Comparison of ENCODE assay signal across 9 cellular contexts in the genomic region with DNA sequence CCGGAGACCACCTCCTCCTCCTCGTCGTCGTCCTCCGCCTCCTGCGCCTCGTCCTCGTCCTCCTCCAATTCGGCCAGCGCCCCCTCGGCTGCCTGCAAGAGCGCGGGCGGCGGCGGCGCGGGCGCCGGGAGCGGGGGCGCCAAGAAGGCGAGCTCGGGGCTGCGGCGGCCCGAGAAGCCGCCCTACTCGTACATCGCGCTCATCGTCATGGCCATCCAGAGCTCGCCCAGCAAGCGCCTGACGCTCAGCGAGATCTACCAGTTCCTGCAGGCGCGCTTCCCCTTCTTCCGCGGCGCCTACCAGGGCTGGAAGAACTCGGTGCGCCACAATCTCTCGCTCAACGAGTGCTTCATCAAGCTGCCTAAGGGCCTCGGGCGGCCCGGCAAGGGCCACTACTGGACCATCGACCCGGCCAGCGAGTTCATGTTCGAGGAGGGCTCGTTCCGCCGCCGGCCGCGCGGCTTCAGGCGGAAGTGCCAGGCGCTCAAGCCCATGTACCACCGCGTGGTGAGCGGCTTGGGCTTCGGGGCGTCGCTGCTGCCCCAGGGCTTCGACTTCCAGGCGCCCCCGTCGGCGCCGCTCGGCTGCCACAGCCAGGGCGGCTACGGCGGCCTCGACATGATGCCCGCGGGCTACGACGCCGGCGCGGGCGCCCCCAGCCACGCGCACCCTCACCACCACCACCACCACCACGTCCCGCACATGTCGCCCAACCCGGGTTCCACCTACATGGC. TPM values are rescaled to one million over a fixed set of nuclear protein-coding genes. Genes with fewer than 3 reads are reported as not detected.
DNase-seq lines count a peak whose midpoint lies in the region; ATAC-seq lines count a peak whose summit lies in the region.
"Had no signal": no experiment of that assay in that cellular context is flagged by ENCODE, and none has a peak within 500 bp of the region (broad histone marks: within the 10 kb centered on the region; RNA-seq: fewer than 3 reads in every experiment).

No MANE protein-coding gene starts in this region.

- peak; percentile 39 to 48 for ATAC-seq in naive thymus-derived CD8-positive, alpha-beta T cell
- no peak for ATAC-seq in GM18907 (IDR thresholded peaks at IDR 0.05; ENCODE audit: unreplicated experiment)
- ATAC-seq in HG03520 (IDR thresholded peaks at IDR 0.05; ENCODE audit: unreplicated experiment), result no peak
- no peak for ATAC-seq in HG03039 (IDR thresholded peaks at IDR 0.05; ENCODE audit: unreplicated experiment)

- H3K27ac ChIP-seq in ectodermal cell (ENCODE audit: insufficient read depth, low read depth, low read length, poor library complexity, severe bottlenecking), result no peak overlapping the region
- H3K27ac ChIP-seq: KMS-11 had no signal

- POLR2A ChIA-PET in naive thymus-derived CD8-positive, alpha-beta T cell (lab: Charles Lee), result no interaction called here

- H3K4me1 ChIP-seq in ectodermal cell (ENCODE audit: control insufficient read depth, insufficient read depth, low read length), result peaks cover 35% of the 10 kb centered on the region

- H3K27ac Mint-ChIP-seq in naive thymus-derived CD8-positive, alpha-beta T cell, result no peak overlapping the region

- peak overlapping the region; percentile 50 to 86 (median 78) for H3K4me3 Mint-ChIP-seq in naive thymus-derived CD8-positive, alpha-beta T cell

- peak overlapping the region; percentile 18 for H3K4me3 ChIP-seq in ectodermal cell (ENCODE audit: insufficient read depth, low read depth, low read length)

- H3K36me3 ChIP-seq in ectodermal cell (ENCODE audit: control insufficient read depth, insufficient read depth, low read length), result no peaks in the 10 kb centered on the region

- no peaks in the 10 kb centered on the region for H3K9me3 ChIP-seq in ectodermal cell (ENCODE audit: control insufficient read depth, low read length)

- WGBS in ectodermal cell, 2 experiments, result 1% methylated on average over 92 of the region's 92 CpGs

- no peaks in the 10 kb centered on the region for H3K9me3 Mint-ChIP-seq in naive thymus-derived CD8-positive, alpha-beta T cell

- H3K36me3 Mint-ChIP-seq in naive thymus-derived CD8-positive, alpha-beta T cell, result peaks cover 0 to 3% (median 2%) of the 10 kb centered on the region in 3 donors

- H3K27me3 ChIP-seq in ectodermal cell (ENCODE audit: control insufficient read depth, insufficient read depth, low read length, poor library complexity, severe bottlenecking), result peaks cover 100% of the 10 kb centered on the region

- peaks cover 13 to 35% (median 32%) of the 10 kb centered on the region in 4 donors for H3K4me1 Mint-ChIP-seq in naive thymus-derived CD8-positive, alpha-beta T cell

- peaks cover 43 to 87% (median 67%) of the 10 kb centered on the region in 5 donors for H3K27me3 Mint-ChIP-seq in naive thymus-derived CD8-positive, alpha-beta T cell

- DNase-seq in Daoy (ENCODE audit: low read depth) (peak; percentile 79), NCI-H748 (lab: John Stamatoyannopoulos, UW; ENCODE audit: unreplicated experiment) (peak; percentile 85), T-helper 9 cell (no peak)
- DNase-seq in naive thymus-derived CD8-positive, alpha-beta T cell, result no peak

RNA-seq across cellular contexts. Expression of gene FOXF2, which starts 0.9 kb away (rescaled TPM):
- total RNA-seq in Daoy (2014; rRNA removed; shearing (Covaris generic)), result 1.6 and 2.7 TPM in 2 replicates
- polyA plus RNA-seq in ectodermal cell (2013, experiment 1 of 4), result not detected
- not detected for polyA plus RNA-seq in ectodermal cell (2013, experiment 2 of 4)
- not detected for polyA plus RNA-seq in ectodermal cell (2013, experiment 3 of 4)
- 0.12 TPM for polyA plus RNA-seq in ectodermal cell (2013, experiment 4 of 4)
- total RNA-seq in naive thymus-derived CD8-positive, alpha-beta T cell, result not detected
- polyA plus RNA-seq in naive thymus-derived CD8-positive, alpha-beta T cell, result not detected

Comparison
In these comparisons a context has a peak if more than half of its experiments do, and no peak if none do; other contexts are left out.
1. DNase-seq: peak in Daoy (single experiment) and NCI-H748 (single experiment); none in naive thymus-derived CD8-positive, alpha-beta T cell (0 of 10) and T-helper 9 cell (single experiment).
2. ATAC-seq: peak in naive thymus-derived CD8-positive, alpha-beta T cell (2 of 2); none in GM18907 (single experiment), HG03520 (single experiment) and HG03039 (single experiment).